In genomic region chr5:10736808-10737207, GRCh38 we compare ENCODE assay signal across 21 cellular contexts.
"Had no signal": no experiment of that assay in that cellular context is flagged by ENCODE, and none has a peak within 500 bp of the region (broad histone marks: within the 10 kb centered on the region; RNA-seq: fewer than 3 reads in every experiment).

No MANE protein-coding gene starts in this region.

- H3K36me3 ChIP-seq: cardiac muscle cell, gastrocnemius medialis had no signal

- H3K27ac ChIP-seq: cardiac muscle cell, gastrocnemius medialis, left lung, right atrium auricular region had no signal

- H3K27me3 Mint-ChIP-seq: activated CD4-positive, alpha-beta memory T cell treated with anti-CD3 and anti-CD28 coated beads for 36 hours; activated CD4-positive, alpha-beta T cell treated with anti-CD3 and anti-CD28 coated beads for 36 hours; activated CD8-positive, alpha-beta memory T cell treated with anti-CD3 and anti-CD28 coated beads, Interleukin-2, amount 10 ng/mL, durations not matched to agents 7 days and 5 days; natural killer cell treated with Interleukin-12 subunit alpha and Interleukin-12 subunit beta and Interleukin-15 and Interleukin-18, amount 100 ng/mL, for 72 hours; progenitor cell of endocrine pancreas; T-cell had no signal

- H3K4me1 ChIP-seq: gastrocnemius medialis had no signal

- H3K9me3 Mint-ChIP-seq: natural killer cell treated with Interleukin-12 subunit alpha and Interleukin-12 subunit beta and Interleukin-15 and Interleukin-18, amount 100 ng/mL, for 72 hours had no signal

- H3K9me3 ChIP-seq: gastrocnemius medialis had no signal

- ATAC-seq: activated CD4-positive, alpha-beta T cell treated with anti-CD3 and anti-CD28 coated beads for 36 hours; activated CD8-positive, alpha-beta memory T cell treated with anti-CD3 and anti-CD28 coated beads, Interleukin-2, amount 10 ng/mL, durations not matched to agents 7 days and 5 days; gastrocnemius medialis; natural killer cell treated with Interleukin-12 subunit alpha and Interleukin-12 subunit beta and Interleukin-15 and Interleukin-18, amount 100 ng/mL, for 72 hours; stimulated activated naive CD8-positive, alpha-beta T cell treated with anti-CD3 and anti-CD28 coated beads, Interleukin-15, Interleukin-2, amounts not matched to agents 100 U/mL and 50 U/mL, for 24 hours; T-cell had no signal

- H3K4me3 Mint-ChIP-seq: activated CD4-positive, alpha-beta memory T cell treated with anti-CD3 and anti-CD28 coated beads for 36 hours; activated CD4-positive, alpha-beta T cell treated with anti-CD3 and anti-CD28 coated beads for 36 hours; activated CD8-positive, alpha-beta memory T cell treated with anti-CD3 and anti-CD28 coated beads, Interleukin-2, amount 10 ng/mL, durations not matched to agents 7 days and 5 days; natural killer cell treated with Interleukin-12 subunit alpha and Interleukin-12 subunit beta and Interleukin-15 and Interleukin-18, amount 100 ng/mL, for 72 hours; T-cell had no signal

- DNase-seq: activated CD4-positive, alpha-beta memory T cell treated with anti-CD3 and anti-CD28 coated beads for 36 hours; activated CD4-positive, alpha-beta T cell treated with anti-CD3 and anti-CD28 coated beads for 36 hours; activated CD8-positive, alpha-beta memory T cell treated with anti-CD3 and anti-CD28 coated beads, Interleukin-2, amount 10 ng/mL, durations not matched to agents 7 days and 5 days; activated naive CD4-positive, alpha-beta T cell treated with anti-CD3 and anti-CD28 coated beads, Interleukin-2, amount 50 U/mL, for 16 hours; activated T-cell treated with anti-CD3 and anti-CD28 coated beads, Interleukin-2, amount 50 U/mL, for 1 hour; erythroblast; gastrocnemius medialis; islet precursor cell; left lung; mesenchymal stem cell; nucleus accumbens; stimulated activated CD4-positive, alpha-beta T cell treated with anti-CD3 and anti-CD28 coated beads, Interleukin-15, amount 100 ng/mL, for 24 hours; stimulated activated CD4-positive, alpha-beta T cell treated with anti-CD3 and anti-CD28 coated beads, Interleukin-4, amount 100 ng/mL, for 1 hour; stimulated activated naive CD8-positive, alpha-beta T cell treated with anti-CD3 and anti-CD28 coated beads, Interleukin-15, Interleukin-2, amounts not matched to agents 100 U/mL and 50 U/mL, for 24 hours; T-cell; T-helper 9 cell had no signal

- H3K4me1 Mint-ChIP-seq: activated CD8-positive, alpha-beta memory T cell treated with anti-CD3 and anti-CD28 coated beads, Interleukin-2, amount 10 ng/mL, durations not matched to agents 7 days and 5 days had no signal

- H3K27ac Mint-ChIP-seq: activated CD4-positive, alpha-beta memory T cell treated with anti-CD3 and anti-CD28 coated beads for 36 hours; activated CD4-positive, alpha-beta T cell treated with anti-CD3 and anti-CD28 coated beads for 36 hours; activated CD8-positive, alpha-beta memory T cell treated with anti-CD3 and anti-CD28 coated beads, Interleukin-2, amount 10 ng/mL, durations not matched to agents 7 days and 5 days; natural killer cell treated with Interleukin-12 subunit alpha and Interleukin-12 subunit beta and Interleukin-15 and Interleukin-18, amount 100 ng/mL, for 72 hours; progenitor cell of endocrine pancreas; T-cell had no signal

- H3K27me3 ChIP-seq: cardiac muscle cell, gastrocnemius medialis, left lung, right atrium auricular region had no signal

- H3K4me3 ChIP-seq: cardiac muscle cell, gastrocnemius medialis, left lung, right atrium auricular region, skin epidermis had no signal
